ENCODE assay signal across 18 cellular contexts in genomic region chr14:98168196-98168985, GRCh38.
DNase-seq lines count a peak whose midpoint lies in the region; ATAC-seq lines count a peak whose summit lies in the region.
"Had no signal": no experiment of that assay in that cellular context is flagged by ENCODE, and none has a peak within 500 bp of the region (broad histone marks: within the 10 kb centered on the region; RNA-seq: fewer than 3 reads in every experiment).

No MANE protein-coding gene starts in this region.

- H3K27me3 ChIP-seq in CD8-positive, alpha-beta memory T cell (ENCODE audit: insufficient read depth, low read length, poor library complexity, severe bottlenecking): no peaks in the 10 kb centered on the region
- H3K27me3 ChIP-seq in naive thymus-derived CD4-positive, alpha-beta T cell (ENCODE audit: control insufficient read depth in 2 of 2, insufficient read depth in 2 of 2, low read length in 2 of 2): no peaks in the 10 kb centered on the region
- H3K27me3 ChIP-seq: brain microvascular endothelial cell, ovary, right atrium auricular region had no signal

- POLR2A ChIA-PET in CD8-positive, alpha-beta memory T cell (lab: Charles Lee): interaction anchor here (0.6 kb wide), 1 partner anchor 160 kb away, joined by 12 read pairs; no protein-coding TSS in a partner anchor
- POLR2A ChIA-PET in naive thymus-derived CD4-positive, alpha-beta T cell (lab: Charles Lee): interaction anchor here (0.6 to 15.7 kb wide), 21 partner anchors 9 to 1204 kb away, joined by 3 to 413 read pairs (median 4); partner anchors contain the start of gene BCL11B

- intact Hi-C loops in activated T-helper 1 cell treated with anti-CD3 and anti-CD28 coated beads, Interleukin-12 subunit alpha, Interleukin-12 subunit beta, Interleukin-2, Interleukin-4 antibody, amounts not matched to agents 30 ng/mL and 10 ng/mL and 1 ng/mL, durations not matched to agents 14 hours and 24 hours and 36 hours (cut with micrococcal nuclease): no loop called here
- intact Hi-C loops in naive thymus-derived CD4-positive, alpha-beta T cell (cut with micrococcal nuclease): no loop called here

- ATAC-seq in activated CD8-positive, alpha-beta memory T cell treated with anti-CD3 and anti-CD28 coated beads, Interleukin-2, amount 10 ng/mL, durations not matched to agents 7 days and 5 days: no peak
- ATAC-seq in naive thymus-derived CD4-positive, alpha-beta T cell: no peak

- peaks cover 2% of the 10 kb centered on the region for H3K9me3 Mint-ChIP-seq in activated CD8-positive, alpha-beta memory T cell treated with anti-CD3 and anti-CD28 coated beads, Interleukin-2, amount 10 ng/mL, durations not matched to agents 7 days and 5 days (ENCODE audit: low read depth)
- peaks cover 0 to 3% (median 0%) of the 10 kb centered on the region in 5 donors for H3K9me3 Mint-ChIP-seq in CD8-positive, alpha-beta memory T cell
- H3K9me3 Mint-ChIP-seq in activated T-helper 1 cell treated with anti-CD3 and anti-CD28 coated beads, Interleukin-12 subunit alpha, Interleukin-12 subunit beta, Interleukin-2, Interleukin-4 antibody, amounts not matched to agents 30 ng/mL and 10 ng/mL and 1 ng/mL, durations not matched to agents 14 hours and 24 hours and 36 hours: peaks cover 15% of the 10 kb centered on the region
- H3K9me3 Mint-ChIP-seq in naive thymus-derived CD4-positive, alpha-beta T cell: peaks cover 0 to 15% (median 0%) of the 10 kb centered on the region in 11 donors

- peaks cover 91% of the 10 kb centered on the region for H3K4me1 ChIP-seq in CD8-positive, alpha-beta memory T cell (ENCODE audit: insufficient read depth, low read length)
- H3K4me1 ChIP-seq in naive thymus-derived CD4-positive, alpha-beta T cell (ENCODE audit: control insufficient read depth in 2 of 2, insufficient read depth in 2 of 2, low read length in 2 of 2): peaks cover 62 to 95% of the 10 kb centered on the region in 2 donors
- H3K4me1 ChIP-seq: right atrium auricular region had no signal

- no peak overlapping the region for H3K27ac ChIP-seq in CD8-positive, alpha-beta memory T cell (ENCODE audit: low read depth, low read length)
- peak overlapping the region; percentile 81 for H3K27ac ChIP-seq in naive thymus-derived CD4-positive, alpha-beta T cell (ENCODE audit: low read depth, low read length)
- no peak overlapping the region for H3K27ac ChIP-seq in caudate nucleus (ENCODE audit: low read depth, low read length)
- H3K27ac ChIP-seq: brain microvascular endothelial cell, ovary, right atrium auricular region had no signal

- CTCF ChIA-PET in activated CD8-positive, alpha-beta memory T cell treated with anti-CD3 and anti-CD28 coated beads, Interleukin-2, amount 10 ng/mL, durations not matched to agents 7 days and 5 days (lab: Charles Lee): interaction anchor here (0.9 to 2.2 kb wide), 8 partner anchors 17 to 1103 kb away, joined by 3 to 9 read pairs (median 4); partner anchors contain the start of gene BCL11B
- CTCF ChIA-PET in CD8-positive, alpha-beta memory T cell (lab: Charles Lee): interaction anchor here (1.0 to 6.0 kb wide), 7 partner anchors 15 to 1100 kb away, joined by 3 to 41 read pairs (median 3); no protein-coding TSS in a partner anchor
- CTCF ChIA-PET in naive thymus-derived CD4-positive, alpha-beta T cell (lab: Charles Lee): interaction anchor here (0.5 to 2.5 kb wide), 10 partner anchors 14 to 462 kb away, joined by 3 to 25 read pairs (median 4); no protein-coding TSS in a partner anchor

- no peak for DNase-seq in activated CD8-positive, alpha-beta memory T cell treated with anti-CD3 and anti-CD28 coated beads, Interleukin-2, amount 10 ng/mL, durations not matched to agents 7 days and 5 days
- DNase-seq in activated CD8-positive, alpha-beta memory T cell treated with anti-CD3 and anti-CD28 coated beads, Interleukin-2, amount 50 U/mL, for 48 hours: no peak
- DNase-seq in CD8-positive, alpha-beta memory T cell: no peak
- no peak for DNase-seq in activated T-helper 1 cell treated with anti-CD3 and anti-CD28 coated beads, Interleukin-12 subunit alpha, Interleukin-12 subunit beta, Interleukin-2, Interleukin-4 antibody, amounts not matched to agents 30 ng/mL and 10 ng/mL and 1 ng/mL, durations not matched to agents 14 hours and 24 hours and 36 hours (ENCODE audit: low spot score)
- peak in 1 of 9 donors; percentile 29 for DNase-seq in naive thymus-derived CD4-positive, alpha-beta T cell
- DNase-seq in caudate nucleus (lab: John Stamatoyannopoulos, UW) (no peak), H4 (ENCODE audit: low spot score) (no peak)
- DNase-seq in stimulated activated CD4-positive, alpha-beta T cell treated with anti-CD3 and anti-CD28 coated beads, Interleukin-2, amount 100 ng/mL, for 24 hours: no peak
- DNase-seq: brain microvascular endothelial cell; KBM-7; NCI-H1930; NCI-H2227 treated with DMSO at 0.1 percent for 48 hours; NCI-H774; ovary; stimulated activated CD4-positive, alpha-beta T cell treated with anti-CD3 and anti-CD28 coated beads, Interleukin-12 subunit alpha, Interleukin-12 subunit beta, amount 100 ng/mL, for 4 hours; stimulated activated CD8-positive, alpha-beta memory T cell treated with anti-CD3 and anti-CD28 coated beads, Interleukin-4, amount 100 ng/mL, for 48 hours had no signal

- no peak overlapping the region for H3K4me3 Mint-ChIP-seq in activated CD8-positive, alpha-beta memory T cell treated with anti-CD3 and anti-CD28 coated beads, Interleukin-2, amount 10 ng/mL, durations not matched to agents 7 days and 5 days
- H3K4me3 Mint-ChIP-seq in CD8-positive, alpha-beta memory T cell: peak overlapping the region in 6 of 7 donors; percentile 57 to 69 (median 66)
- H3K4me3 Mint-ChIP-seq in activated T-helper 1 cell treated with anti-CD3 and anti-CD28 coated beads, Interleukin-12 subunit alpha, Interleukin-12 subunit beta, Interleukin-2, Interleukin-4 antibody, amounts not matched to agents 30 ng/mL and 10 ng/mL and 1 ng/mL, durations not matched to agents 14 hours and 24 hours and 36 hours: peak overlapping the region; percentile 2
- peak overlapping the region; percentile 49 to 84 (median 66) for H3K4me3 Mint-ChIP-seq in naive thymus-derived CD4-positive, alpha-beta T cell
- H3K4me3 Mint-ChIP-seq: memory B cell had no signal

- no peaks in the 10 kb centered on the region for H3K9me3 ChIP-seq in CD8-positive, alpha-beta memory T cell (ENCODE audit: low read length)
- H3K9me3 ChIP-seq in naive thymus-derived CD4-positive, alpha-beta T cell (ENCODE audit: control insufficient read depth in 2 of 3, low read length in 3 of 3): no peaks in the 10 kb centered on the region
- H3K9me3 ChIP-seq: ovary, right atrium auricular region had no signal

- H3K4me1 Mint-ChIP-seq in activated CD8-positive, alpha-beta memory T cell treated with anti-CD3 and anti-CD28 coated beads, Interleukin-2, amount 10 ng/mL, durations not matched to agents 7 days and 5 days: peaks cover 59% of the 10 kb centered on the region
- peaks cover 83 to 93% (median 92%) of the 10 kb centered on the region in 3 donors for H3K4me1 Mint-ChIP-seq in CD8-positive, alpha-beta memory T cell
- peaks cover 78% of the 10 kb centered on the region for H3K4me1 Mint-ChIP-seq in activated T-helper 1 cell treated with anti-CD3 and anti-CD28 coated beads, Interleukin-12 subunit alpha, Interleukin-12 subunit beta, Interleukin-2, Interleukin-4 antibody, amounts not matched to agents 30 ng/mL and 10 ng/mL and 1 ng/mL, durations not matched to agents 14 hours and 24 hours and 36 hours (ENCODE audit: low read depth)
- H3K4me1 Mint-ChIP-seq in naive thymus-derived CD4-positive, alpha-beta T cell: peaks cover 48 to 100% (median 96%) of the 10 kb centered on the region in 7 donors
- H3K4me1 Mint-ChIP-seq: memory B cell had no signal

- H3K27me3 Mint-ChIP-seq in activated CD8-positive, alpha-beta memory T cell treated with anti-CD3 and anti-CD28 coated beads, Interleukin-2, amount 10 ng/mL, durations not matched to agents 7 days and 5 days: no peaks in the 10 kb centered on the region
- H3K27me3 Mint-ChIP-seq in CD8-positive, alpha-beta memory T cell: peaks cover 0 to 1% of the 10 kb centered on the region in 2 donors
- no peaks in the 10 kb centered on the region for H3K27me3 Mint-ChIP-seq in activated T-helper 1 cell treated with anti-CD3 and anti-CD28 coated beads, Interleukin-12 subunit alpha, Interleukin-12 subunit beta, Interleukin-2, Interleukin-4 antibody, amounts not matched to agents 30 ng/mL and 10 ng/mL and 1 ng/mL, durations not matched to agents 14 hours and 24 hours and 36 hours (ENCODE audit: insufficient read depth)
- no peaks in the 10 kb centered on the region for H3K27me3 Mint-ChIP-seq in naive thymus-derived CD4-positive, alpha-beta T cell
- H3K27me3 Mint-ChIP-seq: memory B cell had no signal

- H3K36me3 ChIP-seq in CD8-positive, alpha-beta memory T cell (ENCODE audit: insufficient read depth, low read length): no peaks in the 10 kb centered on the region
- no peaks in the 10 kb centered on the region for H3K36me3 ChIP-seq in naive thymus-derived CD4-positive, alpha-beta T cell (ENCODE audit: control insufficient read depth in 2 of 3, insufficient read depth in 3 of 3, low read length in 3 of 3)
- H3K36me3 ChIP-seq: brain microvascular endothelial cell, ovary, right atrium auricular region had no signal

- peaks cover 25% of the 10 kb centered on the region for H3K36me3 Mint-ChIP-seq in activated CD8-positive, alpha-beta memory T cell treated with anti-CD3 and anti-CD28 coated beads, Interleukin-2, amount 10 ng/mL, durations not matched to agents 7 days and 5 days
- peaks cover 0 to 7% (median 2%) of the 10 kb centered on the region in 3 donors for H3K36me3 Mint-ChIP-seq in CD8-positive, alpha-beta memory T cell
- H3K36me3 Mint-ChIP-seq in activated T-helper 1 cell treated with anti-CD3 and anti-CD28 coated beads, Interleukin-12 subunit alpha, Interleukin-12 subunit beta, Interleukin-2, Interleukin-4 antibody, amounts not matched to agents 30 ng/mL and 10 ng/mL and 1 ng/mL, durations not matched to agents 14 hours and 24 hours and 36 hours (ENCODE audit: low read depth): peaks cover 17% of the 10 kb centered on the region
- H3K36me3 Mint-ChIP-seq in naive thymus-derived CD4-positive, alpha-beta T cell: peaks cover 3 to 24% (median 8%) of the 10 kb centered on the region in 5 donors
- H3K36me3 Mint-ChIP-seq: memory B cell had no signal

- peak overlapping the region; percentile 69 for H3K27ac Mint-ChIP-seq in activated CD8-positive, alpha-beta memory T cell treated with anti-CD3 and anti-CD28 coated beads, Interleukin-2, amount 10 ng/mL, durations not matched to agents 7 days and 5 days
- peak overlapping the region; percentile 90 to 98 (median 94) for H3K27ac Mint-ChIP-seq in CD8-positive, alpha-beta memory T cell
- H3K27ac Mint-ChIP-seq in activated T-helper 1 cell treated with anti-CD3 and anti-CD28 coated beads, Interleukin-12 subunit alpha, Interleukin-12 subunit beta, Interleukin-2, Interleukin-4 antibody, amounts not matched to agents 30 ng/mL and 10 ng/mL and 1 ng/mL, durations not matched to agents 14 hours and 24 hours and 36 hours: peak overlapping the region; percentile 91
- H3K27ac Mint-ChIP-seq in naive thymus-derived CD4-positive, alpha-beta T cell: peak overlapping the region; percentile 82 to 100 (median 97)
- H3K27ac Mint-ChIP-seq: memory B cell had no signal

- H3K4me3 ChIP-seq in CD8-positive, alpha-beta memory T cell (ENCODE audit: low read length): peak overlapping the region; percentile 9
- no peak overlapping the region for H3K4me3 ChIP-seq in naive thymus-derived CD4-positive, alpha-beta T cell (ENCODE audit: low read length)
- H3K4me3 ChIP-seq: ovary, right atrium auricular region had no signal
